21 cellular contexts compared by ENCODE assay signal in the genomic region with DNA sequence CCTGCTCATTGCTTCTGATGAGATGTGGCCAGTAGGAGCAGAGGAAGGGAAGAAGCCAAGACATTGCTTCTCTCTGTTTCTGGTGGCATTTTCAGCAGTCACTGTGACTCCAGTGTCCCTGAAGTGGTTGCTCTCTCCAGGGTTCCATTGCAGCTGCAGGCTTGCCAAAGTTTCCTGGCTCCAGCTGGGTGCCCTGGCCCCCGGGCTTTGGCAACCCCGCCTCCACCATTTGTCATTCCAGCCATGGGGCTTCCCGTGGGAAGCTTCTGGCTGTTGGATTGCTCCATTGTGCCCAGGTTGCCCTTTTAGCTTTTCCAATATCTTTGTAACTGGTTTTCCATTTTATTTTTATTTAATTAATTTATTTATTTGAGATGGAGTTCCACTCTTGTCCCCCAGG. TPM values are rescaled to one million over a fixed set of nuclear protein-coding genes. Genes with fewer than 3 reads are reported as not detected.
DNase-seq lines count a peak whose midpoint lies in the region; ATAC-seq, FAIRE-seq and TF ChIP-seq lines count a peak whose summit lies in the region.
"Had no signal": no experiment of that assay in that cellular context is flagged by ENCODE, and none has a peak within 500 bp of the region (broad histone marks: within the 10 kb centered on the region; RNA-seq: fewer than 3 reads in every experiment).

No MANE protein-coding gene starts in this region.

- ATAC-seq in GM23338 = no peak
- no peak for ATAC-seq in activated T-cell treated with anti-CD3 and anti-CD28 coated beads, Interleukin-2, amount 50 U/mL, for 72 hours (replicated peaks in 1 of 2)

- H3K4me1 ChIP-seq in A673 (ENCODE audit: insufficient read depth, low read length, poor library complexity, severe bottlenecking) (no peaks in the 10 kb centered on the region), GM23338 (ENCODE audit: insufficient read depth) (no peaks in the 10 kb centered on the region), keratinocyte (ENCODE audit: control insufficient read depth, extremely low read depth, insufficient read depth, low read length) (peaks cover 22% of the 10 kb centered on the region), SJCRH30 (peaks cover 3% of the 10 kb centered on the region; the same call in 1 of the 2 replicates)
- H3K4me1 ChIP-seq: BE2C, HAP-1 had no signal

- H3K36me3 ChIP-seq in A673 (ENCODE audit: insufficient read depth, low read length, poor library complexity, severe bottlenecking) (no peaks in the 10 kb centered on the region), GM23338 (ENCODE audit: insufficient read depth) (no peaks in the 10 kb centered on the region), keratinocyte (ENCODE audit: control insufficient read depth in 2 of 2, extremely low read depth in 1 of 2, insufficient read depth in 2 of 2, low read length in 2 of 2) (peaks cover 0 to 4% of the 10 kb centered on the region in 2 experiments), SJCRH30 (no peaks in the 10 kb centered on the region)
- H3K36me3 ChIP-seq: BE2C, HAP-1 had no signal

- no peaks in the 10 kb centered on the region for H3K79me2 ChIP-seq in GM23338 (replicated peaks; ENCODE audit: insufficient read depth)
- H3K79me2 ChIP-seq in keratinocyte (ENCODE audit: control insufficient read depth, insufficient read depth, low read length) = no peaks in the 10 kb centered on the region

- no peak overlapping the region for H3K4me2 ChIP-seq in GM23338
- H3K4me2 ChIP-seq in keratinocyte (ENCODE audit: control insufficient read depth, extremely low read depth, insufficient read depth, low read depth, low read length) = no peak overlapping the region

- H3K9me3 ChIP-seq in A673 (ENCODE audit: low read depth, low read length, poor library complexity, severe bottlenecking) = no peaks in the 10 kb centered on the region
- no peaks in the 10 kb centered on the region for H3K9me3 ChIP-seq in keratinocyte (ENCODE audit: control insufficient read depth, low read depth, low read length)
- H3K9me3 ChIP-seq in SJCRH30 (replicated peaks) = no peaks in the 10 kb centered on the region
- H3K9me3 ChIP-seq: BE2C, HAP-1 had no signal

- no peaks in the 10 kb centered on the region for H4K20me1 ChIP-seq in GM23338 (replicated peaks; ENCODE audit: insufficient read depth)
- no peaks in the 10 kb centered on the region for H4K20me1 ChIP-seq in keratinocyte (ENCODE audit: control insufficient read depth, extremely low read depth, insufficient read depth, low read length)

- no peak overlapping the region for H3K9ac ChIP-seq in keratinocyte (ENCODE audit: control insufficient read depth, extremely low read depth, insufficient read depth, low read length)

- no peaks in the 10 kb centered on the region for H3K4me1 Mint-ChIP-seq in GM23338
- peaks cover 18% of the 10 kb centered on the region for H3K4me1 Mint-ChIP-seq in activated T-cell treated with anti-CD3 and anti-CD28 coated beads, Interleukin-2, amount 50 U/mL, for 72 hours (ENCODE audit: low read depth)
- H3K4me1 Mint-ChIP-seq: CD4-positive, alpha-beta memory T cell had no signal

- no peaks in the 10 kb centered on the region for H3K36me3 Mint-ChIP-seq in GM23338 (ENCODE audit: low read depth)
- no peaks in the 10 kb centered on the region for H3K36me3 Mint-ChIP-seq in activated T-cell treated with anti-CD3 and anti-CD28 coated beads, Interleukin-2, amount 50 U/mL, for 72 hours (ENCODE audit: insufficient read depth in 2 of 2)
- H3K36me3 Mint-ChIP-seq: CD4-positive, alpha-beta memory T cell had no signal

- BruUV-seq in A673 (replicated peaks; lab: Mats Ljungman, UMichigan) = no TSS peak

- no peaks in the 10 kb centered on the region for H3K27me3 ChIP-seq in A673 (replicated peaks; ENCODE audit: insufficient read depth, low read depth, low read length, poor library complexity)
- H3K27me3 ChIP-seq in GM23338 (ENCODE audit: insufficient read depth) = no peaks in the 10 kb centered on the region
- no peaks in the 10 kb centered on the region for H3K27me3 ChIP-seq in keratinocyte (ENCODE audit: control insufficient read depth, extremely low read depth, insufficient read depth, low read length)
- H3K27me3 ChIP-seq in SJCRH30 = peaks cover 12% of the 10 kb centered on the region; the same call in 1 of the 2 replicates

- DNase-seq in A673 (ENCODE audit: low spot score) (peak; percentile 20), GM23338 (ENCODE audit: low spot score) (no peak), NCI-H345 (lab: John Stamatoyannopoulos, UW) (peak; percentile 76), keratinocyte (ENCODE audit: low read depth, low spot score) (no peak), SJCRH30 (no peak)
- no peak for DNase-seq in activated effector memory CD4-positive, alpha-beta T cell treated with anti-CD3 and anti-CD28 coated beads, Interleukin-2, amount 50 U/mL, for 16 hours
- no peak for DNase-seq in activated T-cell treated with anti-CD3 and anti-CD28 coated beads, Interleukin-2, amount 50 U/mL, for 72 hours
- DNase-seq: BE2C; CD4-positive, alpha-beta memory T cell; COR-L47; DND-41; GDM1; HFFc6 had no signal

- no peaks in the 10 kb centered on the region; the same call in 1 of the 2 replicates for H3K9me2 ChIP-seq in GM23338 (ENCODE audit: insufficient read depth)

- H3K27ac ChIP-seq in A673 (ENCODE audit: low read depth, low read length, poor library complexity, severe bottlenecking) (no peak overlapping the region), GM23338 (ENCODE audit: low read depth) (no peak overlapping the region), keratinocyte (ENCODE audit: control insufficient read depth, insufficient read depth, low read length) (no peak overlapping the region), SJCRH30 (no peak overlapping the region)
- H3K27ac ChIP-seq: C4-2B, HL-60 had no signal

- intact Hi-C loops in A673 (cut with micrococcal nuclease; ENCODE audit: unreplicated experiment) = no loop called here

- H3K4me3 ChIP-seq in A673 (ENCODE audit: low read depth, low read length, poor library complexity, severe bottlenecking) (no peak overlapping the region), GM23338 (no peak overlapping the region), keratinocyte (ENCODE audit: control insufficient read depth in 2 of 3, extremely low read depth in 1 of 3, insufficient read depth in 2 of 3, low read depth in 1 of 3, low read length in 3 of 3) (no peak overlapping the region), SJCRH30 (no peak overlapping the region)
- H3K4me3 ChIP-seq: HAP-1 had no signal

- peak; percentile 64 for FAIRE-seq in keratinocyte (lab: Jason Lieb, UNC)
- FAIRE-seq: A204.1, GM12892, GM19239, H1 had no signal

- TF ChIP-seq CTCF in A673 (conservative IDR thresholded peaks at IDR 0.05; ENCODE audit: low read depth, low read length) (no peak), GM23338 (conservative IDR thresholded peaks at IDR 0.05; ENCODE audit: low read depth in 2 of 2) (no peak), keratinocyte (optimal IDR thresholded peaks at IDR 0.05 in 1 of 3, IDR thresholded peaks at IDR 0.05 in 1 of 3, conservative IDR thresholded peaks at IDR 0.05 in 1 of 3; ENCODE audit: extremely low read depth in 1 of 3, insufficient read depth in 2 of 3, low read length in 3 of 3) (no peak)

- CTCF ChIA-PET in A673 (lab: Charles Lee) = no interaction called here

- H2AFZ ChIP-seq in GM23338 (peak overlapping the region; percentile 74; the same call in 1 of the 2 replicates), keratinocyte (ENCODE audit: control insufficient read depth, low read length) (no peak overlapping the region)

- POLR2A ChIA-PET in A673 (lab: Charles Lee; ENCODE audit: low non-redundant PET) = no interaction called here

- dilution Hi-C loops in keratinocyte (cut with MboI; ENCODE audit: extremely low pct_ligation_motif_present, low sequenced_read_pairs) = no loop called here

- H3F3A ChIP-seq in GM23338 (replicated peaks; ENCODE audit: low read depth) = no peaks in the 10 kb centered on the region

- H3K27me3 Mint-ChIP-seq in GM23338 (ENCODE audit: insufficient read depth, low read depth, poor library complexity) = peaks cover 1% of the 10 kb centered on the region
- peaks cover 25% of the 10 kb centered on the region for H3K27me3 Mint-ChIP-seq in activated T-cell treated with anti-CD3 and anti-CD28 coated beads, Interleukin-2, amount 50 U/mL, for 72 hours (ENCODE audit: low read depth)

- no peaks in the 10 kb centered on the region for H3K9me3 Mint-ChIP-seq in GM23338
- H3K9me3 Mint-ChIP-seq in activated T-cell treated with anti-CD3 and anti-CD28 coated beads, Interleukin-2, amount 50 U/mL, for 72 hours = no peaks in the 10 kb centered on the region
- H3K9me3 Mint-ChIP-seq: CD4-positive, alpha-beta memory T cell; HFFc6 had no signal

- H3K27ac Mint-ChIP-seq in GM23338 = no peak overlapping the region
- H3K27ac Mint-ChIP-seq in activated T-cell treated with anti-CD3 and anti-CD28 coated beads, Interleukin-2, amount 50 U/mL, for 72 hours = no peak overlapping the region
- H3K27ac Mint-ChIP-seq: CD4-positive, alpha-beta memory T cell; HFFc6 had no signal

- no peaks in the 10 kb centered on the region for H3K9me1 ChIP-seq in keratinocyte (ENCODE audit: control insufficient read depth, extremely low read depth, insufficient read depth, low read length)

- no peak overlapping the region for H3K4me3 Mint-ChIP-seq in GM23338
- H3K4me3 Mint-ChIP-seq in activated T-cell treated with anti-CD3 and anti-CD28 coated beads, Interleukin-2, amount 50 U/mL, for 72 hours = no peak overlapping the region
- H3K4me3 Mint-ChIP-seq: CD4-positive, alpha-beta memory T cell; HFFc6 had no signal

RNA-seq across cellular contexts. Expression of a gene that starts 12.7 kb away (rescaled TPM):
- total RNA-seq in A673 (2021) = not detected in 2 replicates
- total RNA-seq in GM23338 (2014; rRNA removed; shearing (Covaris generic)) = not detected in 2 replicates
- polyA plus RNA-seq in GM23338 (2016; fragmentation: Nextera tagmentation; extraction: Ambion mirVana) (0.15 and 0.42 TPM in 2 replicates), keratinocyte (1,464 to 2,372 TPM (median 2,189 TPM) in 3 replicates)
- 343 TPM for polyA plus RNA-seq in keratinocyte (2011; ENCODE audit: low read depth)
- polyA plus RNA-seq in keratinocyte (2011; cell fraction: cytosol; rRNA removed) = 794 and 1,175 TPM in 2 replicates
- polyA plus RNA-seq in keratinocyte (2011; cell fraction: nucleus; rRNA removed) = 2,544 and 2,862 TPM in 2 replicates
- polyA plus RNA-seq in keratinocyte (2012; ENCODE audit: low replicate concordance) = 611 and 1,527 TPM in 2 replicates
- polyA minus RNA-seq in keratinocyte = 503 to 930 TPM (median 667 TPM) in 3 replicates
- 726 TPM for polyA minus RNA-seq in keratinocyte (2011; cell fraction: cytosol; rRNA and poly(A)+ RNA removed)
- polyA minus RNA-seq in keratinocyte (2011; cell fraction: nucleus; rRNA and poly(A)+ RNA removed) = 610 and 1,073 TPM in 2 replicates
- total RNA-seq in SJCRH30 (2014; rRNA removed; shearing (Covaris generic)) = not detected in 2 replicates
- total RNA-seq in activated T-cell treated with anti-CD3 and anti-CD28 coated beads, Interleukin-2, amount 50 U/mL, for 72 hours = not detected
- total RNA-seq: CD4-positive, alpha-beta memory T cell; HFFc6 had no signal
- polyA plus RNA-seq: AG04450; CD4-positive, alpha-beta memory T cell had no signal

RNA-seq across cellular contexts. Expression of a gene that starts 37.1 kb away (rescaled TPM):
- not detected in 2 replicates for total RNA-seq in A673 (2021)
- 0.56 and 0.93 TPM in 2 replicates for total RNA-seq in GM23338 (2014; rRNA removed; shearing (Covaris generic))
- polyA plus RNA-seq in GM23338 (2016; fragmentation: Nextera tagmentation; extraction: Ambion mirVana) (0.18 and 0.37 TPM in 2 replicates), keratinocyte (not detected in 3 replicates)
- not detected for polyA plus RNA-seq in keratinocyte (2011; ENCODE audit: low read depth)
- polyA plus RNA-seq in keratinocyte (2011; cell fraction: cytosol; rRNA removed) = not detected in 2 replicates
- polyA plus RNA-seq in keratinocyte (2011; cell fraction: nucleus; rRNA removed) = not detected in 2 replicates
- polyA plus RNA-seq in keratinocyte (2012; ENCODE audit: low replicate concordance) = not detected in 2 replicates
- polyA minus RNA-seq in keratinocyte = not detected in 3 replicates
- polyA minus RNA-seq in keratinocyte (2011; cell fraction: cytosol; rRNA and poly(A)+ RNA removed) = not detected
- polyA minus RNA-seq in keratinocyte (2011; cell fraction: nucleus; rRNA and poly(A)+ RNA removed) = not detected in 2 replicates
- total RNA-seq in SJCRH30 (2014; rRNA removed; shearing (Covaris generic)) = not detected in 2 replicates
- 10 to 100 TPM; 11.6 to 14.4 TPM for total RNA-seq in activated T-cell treated with anti-CD3 and anti-CD28 coated beads, Interleukin-2, amount 50 U/mL, for 72 hours
- total RNA-seq: H1, HFFc6 had no signal
- polyA plus RNA-seq: AG04450 had no signal

Comparison
In these comparisons a context has a peak if more than half of its experiments do, and no peak if none do; other contexts are left out.
1. DNase-seq: peak in A673 (single experiment) and NCI-H345 (single experiment); none in GM23338 (single experiment), keratinocyte (single experiment), activated effector memory CD4-positive, alpha-beta T cell treated with anti-CD3 and anti-CD28 coated beads, Interleukin-2, amount 50 U/mL, for 16 hours (single experiment), SJCRH30 (0 of 2) and activated T-cell treated with anti-CD3 and anti-CD28 coated beads, Interleukin-2, amount 50 U/mL, for 72 hours (0 of 2).